ENCODE assay signal across 8 cellular contexts in genomic region chr3:96813134-96813819, GRCh38. TPM values are rescaled to one million over a fixed set of nuclear protein-coding genes. Genes with fewer than 3 reads are reported as not detected.
DNase-seq lines count a peak whose midpoint lies in the region; ATAC-seq and TF ChIP-seq lines count a peak whose summit lies in the region.

No MANE protein-coding gene starts in this region.

- CTCF ChIA-PET in BJ (lab: Yijun Ruan, JAX), result interaction anchor here (0.7 kb wide), 1 partner anchor 1329 kb away, joined by 3 read pairs; no protein-coding TSS in a partner anchor

- intact Hi-C loops in activated T-helper 1 cell treated with anti-CD3 and anti-CD28 coated beads, Interleukin-12 subunit alpha, Interleukin-12 subunit beta, Interleukin-2, Interleukin-4 antibody, amounts not matched to agents 30 ng/mL and 10 ng/mL and 1 ng/mL, durations not matched to agents 14 hours and 24 hours and 36 hours (cut with micrococcal nuclease), result loop anchor here (5.0 kb wide), 1 partner anchor 1951 kb away; no protein-coding TSS in a partner anchor
- intact Hi-C loops in transverse colon (cut with DNase I; ENCODE audit: low total_unique reads), result no loop called here

- TF ChIP-seq POLR2A in transverse colon (IDR thresholded peaks at IDR 0.05), result no peak

- TF ChIP-seq CTCF in BJ (IDR thresholded peaks at IDR 0.05; ENCODE audit: insufficient read depth, low read depth, low read length) (peak; percentile 62), transverse colon (IDR thresholded peaks at IDR 0.05) (peak; percentile 22 to 46 (median 37))

- no peaks in the 10 kb centered on the region for H3K36me3 ChIP-seq in BJ (ENCODE audit: control insufficient read depth, insufficient read depth, low read length)
- H3K36me3 ChIP-seq in neuron (ENCODE audit: insufficient read depth, low read length), result no peaks in the 10 kb centered on the region
- H3K36me3 ChIP-seq in transverse colon, result no peaks in the 10 kb centered on the region

- WGBS in transverse colon (ENCODE audit: low coverage in 1 of 2), 2 donors, result 0 to 2% methylated on average over 1 to 54 of the region's 79 CpGs

- POLR2A ChIA-PET in BJ (lab: Charles Lee), result no interaction called here

- H3K27ac Mint-ChIP-seq in activated T-helper 1 cell treated with anti-CD3 and anti-CD28 coated beads, Interleukin-12 subunit alpha, Interleukin-12 subunit beta, Interleukin-2, Interleukin-4 antibody, amounts not matched to agents 30 ng/mL and 10 ng/mL and 1 ng/mL, durations not matched to agents 14 hours and 24 hours and 36 hours, result no peak overlapping the region

- DNase-seq in BJ (ENCODE audit: low read depth) (no peak), NCI-H2227 (lab: John Stamatoyannopoulos, UW; ENCODE audit: unreplicated experiment) (peak; percentile 79), foreskin melanocyte (peak; percentile 26), transverse colon (peak; percentile 61)
- peak; percentile 64 for DNase-seq in activated T-helper 1 cell treated with anti-CD3 and anti-CD28 coated beads, Interleukin-12 subunit alpha, Interleukin-12 subunit beta, Interleukin-2, Interleukin-4 antibody, amounts not matched to agents 30 ng/mL and 10 ng/mL and 1 ng/mL, durations not matched to agents 14 hours and 24 hours and 36 hours (ENCODE audit: low spot score)

- H3K4me3 ChIP-seq in BJ (ENCODE audit: low read depth, low read length) (peak overlapping the region; percentile 24), neuron (ENCODE audit: low read length) (peak overlapping the region; percentile 60), transverse colon (peak overlapping the region; percentile 10 to 57 (median 42))

- peak overlapping the region; percentile 75 for H3K4me3 Mint-ChIP-seq in activated T-helper 1 cell treated with anti-CD3 and anti-CD28 coated beads, Interleukin-12 subunit alpha, Interleukin-12 subunit beta, Interleukin-2, Interleukin-4 antibody, amounts not matched to agents 30 ng/mL and 10 ng/mL and 1 ng/mL, durations not matched to agents 14 hours and 24 hours and 36 hours

- H2AFZ ChIP-seq in neuron (ENCODE audit: low read depth, low read length), result peak overlapping the region; percentile 92

- H3K9me3 ChIP-seq in neuron (ENCODE audit: low read length) (no peaks in the 10 kb centered on the region), transverse colon (no peaks in the 10 kb centered on the region)

- peaks cover 33% of the 10 kb centered on the region for H3K27me3 Mint-ChIP-seq in activated T-helper 1 cell treated with anti-CD3 and anti-CD28 coated beads, Interleukin-12 subunit alpha, Interleukin-12 subunit beta, Interleukin-2, Interleukin-4 antibody, amounts not matched to agents 30 ng/mL and 10 ng/mL and 1 ng/mL, durations not matched to agents 14 hours and 24 hours and 36 hours (ENCODE audit: insufficient read depth)

- peaks cover 9% of the 10 kb centered on the region for H3K4me1 Mint-ChIP-seq in activated T-helper 1 cell treated with anti-CD3 and anti-CD28 coated beads, Interleukin-12 subunit alpha, Interleukin-12 subunit beta, Interleukin-2, Interleukin-4 antibody, amounts not matched to agents 30 ng/mL and 10 ng/mL and 1 ng/mL, durations not matched to agents 14 hours and 24 hours and 36 hours (ENCODE audit: low read depth)

- H3K9me3 Mint-ChIP-seq in activated T-helper 1 cell treated with anti-CD3 and anti-CD28 coated beads, Interleukin-12 subunit alpha, Interleukin-12 subunit beta, Interleukin-2, Interleukin-4 antibody, amounts not matched to agents 30 ng/mL and 10 ng/mL and 1 ng/mL, durations not matched to agents 14 hours and 24 hours and 36 hours, result no peaks in the 10 kb centered on the region

- no peak for TF ChIP-seq EP300 in transverse colon (IDR thresholded peaks at IDR 0.05; ENCODE audit: low read depth)

- ATAC-seq in GM18868 (IDR thresholded peaks at IDR 0.05; ENCODE audit: unreplicated experiment) (peak; percentile 98), HG03095 (IDR thresholded peaks at IDR 0.05; ENCODE audit: unreplicated experiment) (peak; percentile 99)

- peak overlapping the region; percentile 68 to 87 (median 72) for H3K27ac ChIP-seq in transverse colon

- peaks cover 10% of the 10 kb centered on the region for H3K27me3 ChIP-seq in BJ (ENCODE audit: control insufficient read depth, insufficient read depth, low read length)
- H3K27me3 ChIP-seq in neuron (ENCODE audit: insufficient read depth, low read length), result peaks cover 4% of the 10 kb centered on the region
- peaks cover 60% of the 10 kb centered on the region for H3K27me3 ChIP-seq in transverse colon

- in situ Hi-C loops in transverse colon (cut with MboI; ENCODE audit: low pct_ligation_motif_present in 1 of 4, low pct_unique_long_range_greater_than_20kb in 1 of 4, low sequenced_read_pairs in 3 of 4), result no loop called here

- H3K36me3 Mint-ChIP-seq in activated T-helper 1 cell treated with anti-CD3 and anti-CD28 coated beads, Interleukin-12 subunit alpha, Interleukin-12 subunit beta, Interleukin-2, Interleukin-4 antibody, amounts not matched to agents 30 ng/mL and 10 ng/mL and 1 ng/mL, durations not matched to agents 14 hours and 24 hours and 36 hours (ENCODE audit: low read depth), result no peaks in the 10 kb centered on the region

- H3K4me1 ChIP-seq in neuron (ENCODE audit: insufficient read depth, low read length), result peaks cover 8% of the 10 kb centered on the region
- H3K4me1 ChIP-seq in transverse colon, result peaks cover 0 to 26% (median 10%) of the 10 kb centered on the region in 4 donors

RNA-seq across cellular contexts. Expression of gene EPHA6, which starts 1.1 kb away (rescaled TPM):
- polyA plus RNA-seq in BJ (2011; rRNA removed), result not detected in 2 replicates
- polyA minus RNA-seq in BJ (2011; rRNA and poly(A)+ RNA removed), result not detected in 2 replicates
- not detected in 2 replicates for total RNA-seq in activated T-helper 1 cell treated with anti-CD3 and anti-CD28 coated beads, Interleukin-12 subunit alpha, Interleukin-12 subunit beta, Interleukin-2, Interleukin-4 antibody, amounts not matched to agents 30 ng/mL and 10 ng/mL and 1 ng/mL, durations not matched to agents 14 hours and 24 hours and 36 hours
- 1 to 10 TPM in 3 of 4 donors, under 1 TPM in 1; 0.60 to 3.8 (median 3.0) TPM for total RNA-seq in transverse colon
